8 cellular contexts compared by ENCODE assay signal in genomic region chr14:35122696-35123387, GRCh38. TPM values are rescaled to one million over a fixed set of nuclear protein-coding genes. Genes with fewer than 3 reads are reported as not detected.
A peak's percentile ranks its signal among the peaks of the same experiment; 100 is the strongest.
DNase-seq lines count a peak whose midpoint lies in the region; ATAC-seq, FAIRE-seq and TF ChIP-seq lines count a peak whose summit lies in the region.

No MANE protein-coding gene starts in this region.

- H3K4me3 ChIP-seq in parathyroid adenoma (ENCODE audit: low read depth, low read length), result peak overlapping the region; percentile 100

- peaks cover 3% of the 10 kb centered on the region for H3K79me2 ChIP-seq in parathyroid adenoma

- POLR2A ChIA-PET in activated CD4-positive, alpha-beta memory T cell treated with anti-CD3 and anti-CD28 coated beads, Interleukin-2, amount 10 ng/mL, durations not matched to agents 7 days and 5 days (lab: Charles Lee), result interaction anchor here (0.7 to 5.3 kb wide), 20 partner anchors 8 to 660 kb away, joined by 3 to 55 read pairs (median 6); partner anchors contain the start of genes BAZ1A, FAM177A1, NFKBIA and PSMA6

- peak overlapping the region; percentile 97 for H3K27ac ChIP-seq in parathyroid adenoma

- peak overlapping the region; percentile 90 for H2AFZ ChIP-seq in parathyroid adenoma

- peaks cover 87% of the 10 kb centered on the region for H3K36me3 Mint-ChIP-seq in activated T-cell treated with anti-CD3 and anti-CD28 coated beads, Interleukin-2, amount 50 U/mL, for 24 hours (ENCODE audit: low read depth)
- peaks cover 55% of the 10 kb centered on the region for H3K36me3 Mint-ChIP-seq in activated CD4-positive, alpha-beta memory T cell treated with anti-CD3 and anti-CD28 coated beads, Interleukin-2, amount 10 ng/mL, durations not matched to agents 7 days and 5 days (ENCODE audit: low read depth)
- H3K36me3 Mint-ChIP-seq in glutamatergic neuron (ENCODE audit: unreplicated experiment), result no peaks in the 10 kb centered on the region

- no peaks in the 10 kb centered on the region for H3K27me3 Mint-ChIP-seq in activated T-cell treated with anti-CD3 and anti-CD28 coated beads, Interleukin-2, amount 50 U/mL, for 24 hours
- H3K27me3 Mint-ChIP-seq in activated CD4-positive, alpha-beta memory T cell treated with anti-CD3 and anti-CD28 coated beads, Interleukin-2, amount 10 ng/mL, durations not matched to agents 7 days and 5 days, result no peaks in the 10 kb centered on the region
- peaks cover 8% of the 10 kb centered on the region for H3K27me3 Mint-ChIP-seq in glutamatergic neuron (ENCODE audit: unreplicated experiment)

- peak overlapping the region; percentile 92 for H3K4me3 Mint-ChIP-seq in activated T-cell treated with anti-CD3 and anti-CD28 coated beads, Interleukin-2, amount 50 U/mL, for 24 hours
- peak overlapping the region; percentile 91 for H3K4me3 Mint-ChIP-seq in activated CD4-positive, alpha-beta memory T cell treated with anti-CD3 and anti-CD28 coated beads, Interleukin-2, amount 10 ng/mL, durations not matched to agents 7 days and 5 days
- peak overlapping the region; percentile 93 for H3K4me3 Mint-ChIP-seq in glutamatergic neuron (ENCODE audit: unreplicated experiment)

- TF ChIP-seq CTCF in glutamatergic neuron (IDR thresholded peaks at IDR 0.05; ENCODE audit: partially characterized antibody, unreplicated experiment) (no peak), parathyroid adenoma (IDR thresholded peaks at IDR 0.05) (no peak)

- no peaks in the 10 kb centered on the region for H3K9me3 Mint-ChIP-seq in activated T-cell treated with anti-CD3 and anti-CD28 coated beads, Interleukin-2, amount 50 U/mL, for 24 hours
- H3K9me3 Mint-ChIP-seq in activated CD4-positive, alpha-beta memory T cell treated with anti-CD3 and anti-CD28 coated beads, Interleukin-2, amount 10 ng/mL, durations not matched to agents 7 days and 5 days, result no peaks in the 10 kb centered on the region
- peaks cover 8% of the 10 kb centered on the region for H3K9me3 Mint-ChIP-seq in glutamatergic neuron (ENCODE audit: unreplicated experiment)

- H3K27ac Mint-ChIP-seq in activated T-cell treated with anti-CD3 and anti-CD28 coated beads, Interleukin-2, amount 50 U/mL, for 24 hours, result peak overlapping the region; percentile 100
- H3K27ac Mint-ChIP-seq in activated CD4-positive, alpha-beta memory T cell treated with anti-CD3 and anti-CD28 coated beads, Interleukin-2, amount 10 ng/mL, durations not matched to agents 7 days and 5 days, result peak overlapping the region; percentile 98
- peak overlapping the region; percentile 94 for H3K27ac Mint-ChIP-seq in glutamatergic neuron (ENCODE audit: unreplicated experiment)

- CTCF ChIA-PET in activated CD4-positive, alpha-beta memory T cell treated with anti-CD3 and anti-CD28 coated beads, Interleukin-2, amount 10 ng/mL, durations not matched to agents 7 days and 5 days (lab: Charles Lee), result interaction anchor here (0.6 to 3.2 kb wide), 11 partner anchors 18 to 288 kb away, joined by 3 to 16 read pairs (median 4); partner anchors contain the start of genes FAM177A1 and NFKBIA

- no peaks in the 10 kb centered on the region for H3K9me3 ChIP-seq in parathyroid adenoma (ENCODE audit: control insufficient read depth, low read length)

- FAIRE-seq in HTR-8/SVneo (lab: Jason Lieb, UNC), result no peak

- H3K9ac ChIP-seq in parathyroid adenoma, result peak overlapping the region; percentile 75

- H3K27me3 ChIP-seq in parathyroid adenoma (ENCODE audit: control insufficient read depth, insufficient read depth, low read length), result no peaks in the 10 kb centered on the region

- H3K4me2 ChIP-seq in parathyroid adenoma (ENCODE audit: low read length), result peak overlapping the region; percentile 82

- peaks cover 10% of the 10 kb centered on the region for H3K4me1 ChIP-seq in parathyroid adenoma

- no peak for ATAC-seq in HG02970 (IDR thresholded peaks at IDR 0.05; ENCODE audit: low FRiP score, unreplicated experiment)

- DNase-seq in activated T-cell treated with anti-CD3 and anti-CD28 coated beads, Interleukin-2, amount 50 U/mL, for 24 hours, result no peak
- DNase-seq in activated T-cell treated with anti-CD3 and anti-CD28 coated beads for 4 hours (no peak), HTR-8/SVneo (ENCODE audit: insufficient read length, low spot score) (peak; percentile 27), glutamatergic neuron (no peak), head of caudate nucleus (no peak)
- peak; percentile 21 for DNase-seq in activated CD4-positive, alpha-beta memory T cell treated with anti-CD3 and anti-CD28 coated beads, Interleukin-2, amount 10 ng/mL, durations not matched to agents 7 days and 5 days

- intact Hi-C loops in head of caudate nucleus (cut with DNase I), result loop anchor here (5.0 to 10.0 kb wide), 3 partner anchors 76 to 284 kb away; partner anchors contain the start of genes FAM177A1 and SRP54

- H3K4me1 Mint-ChIP-seq in activated T-cell treated with anti-CD3 and anti-CD28 coated beads, Interleukin-2, amount 50 U/mL, for 24 hours (ENCODE audit: low read depth), result peaks cover 67% of the 10 kb centered on the region
- peaks cover 57% of the 10 kb centered on the region for H3K4me1 Mint-ChIP-seq in activated CD4-positive, alpha-beta memory T cell treated with anti-CD3 and anti-CD28 coated beads, Interleukin-2, amount 10 ng/mL, durations not matched to agents 7 days and 5 days
- peaks cover 12% of the 10 kb centered on the region for H3K4me1 Mint-ChIP-seq in glutamatergic neuron (ENCODE audit: low read depth, unreplicated experiment)

- no peaks in the 10 kb centered on the region for H3K36me3 ChIP-seq in parathyroid adenoma (ENCODE audit: control insufficient read depth, insufficient read depth, low read length)

RNA-seq across cellular contexts. Expression of gene PRORP, which starts 0.5 kb away (rescaled TPM):
- total RNA-seq in activated CD4-positive, alpha-beta memory T cell treated with anti-CD3 and anti-CD28 coated beads, Interleukin-2, amount 10 ng/mL, durations not matched to agents 7 days and 5 days, result 10 to 100 TPM; 43.3 to 44.9 TPM
- 20.5 TPM for total RNA-seq in glutamatergic neuron (ENCODE audit: unreplicated experiment)

RNA-seq across cellular contexts. Expression of gene PPP2R3C, which starts 1.1 kb away (rescaled TPM):
- 10 to 100 TPM; 51.7 to 59.4 TPM for total RNA-seq in activated CD4-positive, alpha-beta memory T cell treated with anti-CD3 and anti-CD28 coated beads, Interleukin-2, amount 10 ng/mL, durations not matched to agents 7 days and 5 days
- 37.0 TPM for total RNA-seq in glutamatergic neuron (ENCODE audit: unreplicated experiment)

Comparison
In these comparisons a context has a peak if more than half of its experiments do, and no peak if none do; other contexts are left out.
1. DNase-seq: peak in HTR-8/SVneo (single experiment) and activated CD4-positive, alpha-beta memory T cell treated with anti-CD3 and anti-CD28 coated beads, Interleukin-2, amount 10 ng/mL, durations not matched to agents 7 days and 5 days (single experiment); none in activated T-cell treated with anti-CD3 and anti-CD28 coated beads, Interleukin-2, amount 50 U/mL, for 24 hours (single experiment), activated T-cell treated with anti-CD3 and anti-CD28 coated beads for 4 hours (single experiment), glutamatergic neuron (single experiment) and head of caudate nucleus (0 of 42).
2. Peak in every context shown above with its lines, with median percentiles within 50 percentile points of each other: H3K27ac Mint-ChIP-seq and H3K4me3 Mint-ChIP-seq.